ENCODE assay signal across 1 cellular context in the genomic region with DNA sequence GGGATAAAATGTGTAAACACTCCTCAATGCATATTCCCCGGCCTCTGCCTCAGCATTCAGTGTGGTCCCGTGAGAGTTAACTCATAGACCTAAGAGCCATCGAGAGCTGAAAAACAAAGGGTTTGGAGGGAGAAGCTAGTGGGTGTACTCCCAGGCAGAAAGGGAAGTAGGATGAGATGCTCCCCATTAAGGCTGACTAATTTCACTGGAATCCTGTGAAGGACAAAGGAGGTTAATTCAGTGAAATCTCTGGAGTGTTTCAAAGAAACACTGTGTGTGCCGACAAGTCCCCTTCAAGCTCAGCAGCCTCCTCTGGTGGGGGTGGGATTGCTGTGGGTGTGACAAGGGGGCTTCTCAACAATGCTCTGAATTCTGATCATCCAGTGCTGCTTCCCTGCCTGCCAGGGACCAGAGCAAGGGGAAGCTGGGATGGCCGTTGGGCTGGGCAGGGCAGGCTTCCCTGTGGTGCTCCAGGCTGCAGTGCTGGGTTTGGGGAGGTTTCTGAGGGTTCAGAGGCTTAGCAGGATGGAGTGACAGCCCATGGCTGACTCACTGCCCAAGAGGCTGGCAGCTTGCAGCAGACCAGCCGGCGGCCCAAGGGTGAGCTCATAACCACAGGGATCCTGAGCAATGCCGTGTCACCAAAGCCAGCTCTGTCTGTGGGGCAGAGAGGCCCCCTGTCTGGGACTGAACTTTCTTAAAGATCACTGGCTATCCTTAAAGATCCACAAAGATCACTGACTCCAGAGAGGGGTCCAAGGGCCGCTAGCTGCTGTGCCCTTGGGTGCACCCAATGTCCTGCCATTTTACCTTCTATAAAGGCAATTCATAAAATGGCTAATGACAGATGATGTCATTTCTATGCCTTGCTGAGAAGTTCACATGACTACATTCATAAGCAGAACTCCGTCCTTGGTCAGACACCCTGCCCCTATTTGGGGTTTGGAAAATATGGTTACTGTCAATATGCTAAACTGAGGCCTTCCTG.
TF ChIP-seq lines count a peak whose summit lies in the region.

No MANE protein-coding gene starts in this region.

TF ChIP-seq in HEK293, 187 proteins besides CTCF, POLR2A, EP300 and RAD21 (continued from another document and continues in another):
- TF ChIP-seq PRDM10 (tag by site-specific recombination; IDR thresholded peaks at IDR 0.05) (peak; percentile 27; the same call in 1 of the 2 replicates), HOXA7 (CRISPR knock-in tag; IDR thresholded peaks at IDR 0.05; ENCODE audit: borderline replicate concordance) (no peak), GLI2 (tag by site-specific recombination; IDR thresholded peaks at IDR 0.05; ENCODE audit: borderline replicate concordance, low read depth) (no peak), ZNF692 (tag by site-specific recombination; IDR thresholded peaks at IDR 0.05) (0 out of 2 replicates have a peak, but pooled peaks have one; percentile 17), SCRT1 (tag by site-specific recombination; IDR thresholded peaks at IDR 0.05; ENCODE audit: borderline replicate concordance) (no peak), SALL2 (tag by site-specific recombination; IDR thresholded peaks at IDR 0.05; ENCODE audit: borderline replicate concordance) (no peak), ZXDB (tag by site-specific recombination; IDR thresholded peaks at IDR 0.05) (no peak), ZNF529 (tag by site-specific recombination; IDR thresholded peaks at IDR 0.05; ENCODE audit: insufficient replicate concordance) (no peak), ZNF280D (tag by site-specific recombination; IDR thresholded peaks at IDR 0.05) (no peak), HOXD13 (CRISPR knock-in tag; IDR thresholded peaks at IDR 0.05; ENCODE audit: borderline replicate concordance) (no peak), ZBTB10 (tag by site-specific recombination; IDR thresholded peaks at IDR 0.05) (no peak), WT1 (tag by site-specific recombination; IDR thresholded peaks at IDR 0.05) (no peak), ZBTB17 (tag by site-specific recombination; IDR thresholded peaks at IDR 0.05) (no peak), ZNF221 (tag by site-specific recombination; IDR thresholded peaks at IDR 0.05; ENCODE audit: borderline replicate concordance) (no peak), ZNF664 (tag by site-specific recombination; IDR thresholded peaks at IDR 0.05) (no peak), ZNF747 (tag by site-specific recombination; IDR thresholded peaks at IDR 0.05) (no peak), ZNF777 (tag by site-specific recombination; IDR thresholded peaks at IDR 0.05; ENCODE audit: borderline replicate concordance) (no peak), ZIC2 (tag by site-specific recombination; IDR thresholded peaks at IDR 0.05) (0 out of 2 replicates have a peak, but pooled peaks have one; percentile 51), ZNF148 (tag by site-specific recombination; IDR thresholded peaks at IDR 0.05; ENCODE audit: borderline replicate concordance) (no peak), ZNF701 (tag by site-specific recombination; IDR thresholded peaks at IDR 0.05) (no peak), ZNF184 (tag by site-specific recombination; IDR thresholded peaks at IDR 0.05) (peak; percentile 12; the same call in 1 of the 2 replicates), SP7 (tag by site-specific recombination; IDR thresholded peaks at IDR 0.05) (peak; percentile 46; the same call in 1 of the 2 replicates)
- TF ChIP-seq, protein P1, sequence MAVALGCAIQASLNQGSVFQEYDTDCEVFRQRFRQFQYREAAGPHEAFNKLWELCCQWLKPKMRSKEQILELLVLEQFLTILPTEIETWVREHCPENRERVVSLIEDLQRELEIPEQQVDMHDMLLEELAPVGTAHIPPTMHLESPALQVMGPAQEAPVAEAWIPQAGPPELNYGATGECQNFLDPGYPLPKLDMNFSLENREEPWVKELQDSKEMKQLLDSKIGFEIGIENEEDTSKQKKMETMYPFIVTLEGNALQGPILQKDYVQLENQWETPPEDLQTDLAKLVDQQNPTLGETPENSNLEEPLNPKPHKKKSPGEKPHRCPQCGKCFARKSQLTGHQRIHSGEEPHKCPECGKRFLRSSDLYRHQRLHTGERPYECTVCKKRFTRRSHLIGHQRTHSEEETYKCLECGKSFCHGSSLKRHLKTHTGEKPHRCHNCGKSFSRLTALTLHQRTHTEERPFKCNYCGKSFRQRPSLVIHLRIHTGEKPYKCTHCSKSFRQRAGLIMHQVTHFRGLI (tag by site-specific recombination; IDR thresholded peaks at IDR 0.05) = peak; percentile 63; the same call in 1 of the 2 replicates
- TF ChIP-seq, protein P2, sequence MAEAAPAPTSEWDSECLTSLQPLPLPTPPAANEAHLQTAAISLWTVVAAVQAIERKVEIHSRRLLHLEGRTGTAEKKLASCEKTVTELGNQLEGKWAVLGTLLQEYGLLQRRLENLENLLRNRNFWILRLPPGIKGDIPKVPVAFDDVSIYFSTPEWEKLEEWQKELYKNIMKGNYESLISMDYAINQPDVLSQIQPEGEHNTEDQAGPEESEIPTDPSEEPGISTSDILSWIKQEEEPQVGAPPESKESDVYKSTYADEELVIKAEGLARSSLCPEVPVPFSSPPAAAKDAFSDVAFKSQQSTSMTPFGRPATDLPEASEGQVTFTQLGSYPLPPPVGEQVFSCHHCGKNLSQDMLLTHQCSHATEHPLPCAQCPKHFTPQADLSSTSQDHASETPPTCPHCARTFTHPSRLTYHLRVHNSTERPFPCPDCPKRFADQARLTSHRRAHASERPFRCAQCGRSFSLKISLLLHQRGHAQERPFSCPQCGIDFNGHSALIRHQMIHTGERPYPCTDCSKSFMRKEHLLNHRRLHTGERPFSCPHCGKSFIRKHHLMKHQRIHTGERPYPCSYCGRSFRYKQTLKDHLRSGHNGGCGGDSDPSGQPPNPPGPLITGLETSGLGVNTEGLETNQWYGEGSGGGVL (tag by site-specific recombination; IDR thresholded peaks at IDR 0.05) = no peak
- TF ChIP-seq, protein P3, sequence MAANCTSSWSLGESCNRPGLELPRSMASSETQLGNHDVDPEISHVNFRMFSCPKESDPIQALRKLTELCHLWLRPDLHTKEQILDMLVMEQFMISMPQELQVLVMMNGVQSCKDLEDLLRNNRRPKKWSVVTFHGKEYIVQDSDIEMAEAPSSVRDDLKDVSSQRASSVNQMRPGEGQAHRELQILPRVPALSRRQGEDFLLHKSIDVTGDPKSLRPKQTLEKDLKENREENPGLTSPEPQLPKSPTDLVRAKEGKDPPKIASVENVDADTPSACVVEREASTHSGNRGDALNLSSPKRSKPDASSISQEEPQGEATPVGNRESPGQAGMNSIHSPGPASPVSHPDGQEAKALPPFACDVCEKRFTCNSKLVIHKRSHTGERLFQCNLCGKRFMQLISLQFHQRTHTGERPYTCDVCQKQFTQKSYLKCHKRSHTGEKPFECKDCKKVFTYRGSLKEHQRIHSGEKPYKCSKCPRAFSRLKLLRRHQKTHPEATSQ (tag by site-specific recombination; IDR thresholded peaks at IDR 0.05) = no peak
- TF ChIP-seq, protein P4, sequence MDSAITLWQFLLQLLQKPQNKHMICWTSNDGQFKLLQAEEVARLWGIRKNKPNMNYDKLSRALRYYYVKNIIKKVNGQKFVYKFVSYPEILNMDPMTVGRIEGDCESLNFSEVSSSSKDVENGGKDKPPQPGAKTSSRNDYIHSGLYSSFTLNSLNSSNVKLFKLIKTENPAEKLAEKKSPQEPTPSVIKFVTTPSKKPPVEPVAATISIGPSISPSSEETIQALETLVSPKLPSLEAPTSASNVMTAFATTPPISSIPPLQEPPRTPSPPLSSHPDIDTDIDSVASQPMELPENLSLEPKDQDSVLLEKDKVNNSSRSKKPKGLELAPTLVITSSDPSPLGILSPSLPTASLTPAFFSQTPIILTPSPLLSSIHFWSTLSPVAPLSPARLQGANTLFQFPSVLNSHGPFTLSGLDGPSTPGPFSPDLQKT (IDR thresholded peaks at IDR 0.05; ENCODE audit: borderline replicate concordance, low read depth, low read length) = no peak
